ENCODE assay signal across 8 cellular contexts in the genomic region with DNA sequence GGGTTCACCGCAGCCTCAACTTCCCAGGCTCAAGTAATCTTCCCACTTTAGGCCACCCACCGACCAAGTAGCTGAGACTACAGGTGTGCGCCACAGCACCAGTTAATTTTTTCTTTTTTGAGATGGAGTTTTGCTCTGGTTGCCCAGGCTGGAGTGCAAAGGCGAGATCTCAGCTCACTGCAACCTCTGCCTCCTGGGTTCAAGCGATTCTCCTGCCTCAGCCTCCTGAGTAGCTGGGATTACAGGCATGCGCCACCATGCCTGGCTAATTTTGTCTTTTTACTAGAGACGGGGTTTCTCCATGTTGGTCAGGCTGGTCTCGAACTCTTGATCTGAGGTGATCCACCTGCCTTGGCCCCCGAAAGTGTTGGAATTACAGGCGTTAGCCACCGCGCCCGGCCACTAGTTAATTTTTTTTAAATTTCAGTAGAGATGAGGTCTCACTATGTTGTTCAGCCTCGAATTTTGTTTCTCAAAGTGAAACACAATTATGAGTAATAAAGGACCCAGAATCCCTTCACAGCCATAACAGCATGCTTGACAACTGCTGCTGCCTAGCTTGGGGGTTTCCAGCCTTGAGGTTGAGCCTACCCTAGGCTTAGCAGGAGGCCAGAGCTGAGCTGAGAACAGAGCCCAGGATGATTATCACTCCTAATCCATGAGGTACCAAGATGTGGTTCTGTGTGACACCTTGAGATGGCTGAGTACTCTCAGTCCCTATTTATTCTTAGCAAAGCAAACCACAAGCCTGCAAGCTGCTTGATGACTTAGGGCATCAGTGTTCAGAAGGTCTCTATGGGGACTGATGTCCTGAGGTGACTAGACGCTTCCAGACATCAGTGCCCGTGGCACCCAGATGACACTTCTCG. TPM values are rescaled to one million over a fixed set of nuclear protein-coding genes. Genes with fewer than 3 reads are reported as not detected.
DNase-seq lines count a peak whose midpoint lies in the region; ATAC-seq and TF ChIP-seq lines count a peak whose summit lies in the region.

No MANE protein-coding gene starts in this region.

- H3K36me3 Mint-ChIP-seq in naive B cell: peaks cover 8 to 18% of the 10 kb centered on the region in 2 donors

- H3K4me3 Mint-ChIP-seq in naive B cell: peak overlapping the region in 3 of 8 donors; percentile 36 to 51 (median 37)

- H3K27me3 Mint-ChIP-seq in naive B cell: no peaks in the 10 kb centered on the region

- H3K4me1 ChIP-seq in gastrocnemius medialis: no peaks in the 10 kb centered on the region

- H3K27ac Mint-ChIP-seq in naive B cell: peak overlapping the region; percentile 15 to 97 (median 85)

- H3K4me1 Mint-ChIP-seq in naive B cell: peaks cover 13 to 28% (median 23%) of the 10 kb centered on the region in 3 donors

- DNase-seq in GM13977 (ENCODE audit: low spot score): peak; percentile 77
- DNase-seq in activated CD4-positive, CD25-positive, alpha-beta regulatory T cell treated with anti-CD3 and anti-CD28 coated beads, Interleukin-2, amount 50 U/mL, for 16 hours (ENCODE audit: low read depth, low spot score): peak; percentile 28
- DNase-seq in naive B cell: no peak
- DNase-seq in gastrocnemius medialis: no peak
- no peak for DNase-seq in NCI-H2107 (lab: John Stamatoyannopoulos, UW)
- DNase-seq in NCI-H1694 (lab: John Stamatoyannopoulos, UW): no peak
- DNase-seq in putamen (ENCODE audit: low spot score): no peak

- in situ Hi-C loops in GM13977 (cut with MboI; ENCODE audit: low pct_unique_long_range_greater_than_20kb, low sequenced_read_pairs, unreplicated experiment) (no loop called here), gastrocnemius medialis (cut with MboI; ENCODE audit: low sequenced_read_pairs in 4 of 4) (no loop called here)

- no peaks in the 10 kb centered on the region for H3K9me3 ChIP-seq in gastrocnemius medialis

- no peak for TF ChIP-seq POLR2A in gastrocnemius medialis (IDR thresholded peaks at IDR 0.05)

- no peak overlapping the region for H3K27ac ChIP-seq in gastrocnemius medialis

- intact Hi-C loops in gastrocnemius medialis (cut with DNase I; ENCODE audit: low total_unique reads): no loop called here

- H3K4me3 ChIP-seq in gastrocnemius medialis: no peak overlapping the region

- ATAC-seq in HG02623 (IDR thresholded peaks at IDR 0.05; ENCODE audit: unreplicated experiment) (peak; percentile 97), naive B cell (ENCODE audit: low read depth in 2 of 2) (peak; percentile 36 to 89), gastrocnemius medialis (no peak)

- TF ChIP-seq CTCF in GM13977 (IDR thresholded peaks at IDR 0.05; ENCODE audit: extremely low read depth, insufficient read depth, missing control alignments): no peak
- TF ChIP-seq CTCF in gastrocnemius medialis (IDR thresholded peaks at IDR 0.05 in 4 of 5, conservative IDR thresholded peaks at IDR 0.05 in 1 of 5): no peak

- H3K27me3 ChIP-seq in gastrocnemius medialis: no peaks in the 10 kb centered on the region

- H3K36me3 ChIP-seq in gastrocnemius medialis: no peaks in the 10 kb centered on the region

- peaks cover 0 to 1% (median 0%) of the 10 kb centered on the region in 7 donors for H3K9me3 Mint-ChIP-seq in naive B cell

RNA-seq across cellular contexts. Expression of a gene that starts 41.6 kb away (rescaled TPM):
- 1 to 10 TPM; 4.2 to 9.4 (median 7.1) TPM for polyA plus RNA-seq in naive B cell (ENCODE audit: low read depth in 6 of 6)
- 1 to 10 TPM; 2.5 to 5.1 (median 4.3) TPM for total RNA-seq in gastrocnemius medialis

RNA-seq across cellular contexts. Expression of a gene that starts 45.2 kb away (rescaled TPM):
- polyA plus RNA-seq in naive B cell (ENCODE audit: low read depth in 6 of 6): 100 to 1,000 TPM in 5 of 6 donors, 10 to 100 TPM in 1; 78.8 to 189 (median 150) TPM
- total RNA-seq in gastrocnemius medialis: 10 to 100 TPM in 1 of 4 donors, 1 to 10 TPM in 3; 1.2 to 11.1 (median 3.5) TPM

Comparison
In these comparisons a context has a peak if more than half of its experiments do, and no peak if none do; other contexts are left out.
1. DNase-seq: peak in GM13977 (single experiment) and activated CD4-positive, CD25-positive, alpha-beta regulatory T cell treated with anti-CD3 and anti-CD28 coated beads, Interleukin-2, amount 50 U/mL, for 16 hours (single experiment); none in naive B cell (single experiment), gastrocnemius medialis (0 of 2), NCI-H2107 (single experiment), NCI-H1694 (single experiment) and putamen (single experiment).
2. ATAC-seq: peak in HG02623 (single experiment) and naive B cell (2 of 2); none in gastrocnemius medialis (0 of 2).